Comparison of ENCODE assay signal across 14 cellular contexts in the genomic region with DNA sequence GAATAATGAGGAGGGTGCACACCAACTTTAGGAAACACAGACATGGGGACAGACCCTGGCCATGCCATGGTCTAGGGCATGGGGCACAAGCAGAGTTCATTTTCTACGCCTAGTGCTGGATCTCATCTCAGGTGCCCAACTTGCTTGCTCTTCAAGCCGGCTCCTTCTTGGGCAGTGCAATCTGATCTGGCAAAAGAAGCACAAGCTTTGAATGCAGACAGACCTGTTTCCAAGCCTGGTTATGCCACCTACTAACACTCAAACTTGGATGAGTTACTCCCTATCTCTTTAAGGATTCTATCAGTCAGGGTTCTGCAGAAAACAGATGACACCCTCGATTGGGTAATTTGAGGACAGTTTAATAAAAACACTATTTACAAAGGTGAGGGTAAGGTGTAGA. TPM values are rescaled to one million over a fixed set of nuclear protein-coding genes. Genes with fewer than 3 reads are reported as not detected.
DNase-seq lines count a peak whose midpoint lies in the region; FAIRE-seq and TF ChIP-seq lines count a peak whose summit lies in the region.
"Had no signal": no experiment of that assay in that cellular context is flagged by ENCODE, and none has a peak within 500 bp of the region (broad histone marks: within the 10 kb centered on the region; RNA-seq: fewer than 3 reads in every experiment).

No MANE protein-coding gene starts in this region.

- H2BK20ac ChIP-seq in H1 (ENCODE audit: low read length) = no peak overlapping the region

- no peak for TF ChIP-seq POLR2A in H1 (IDR thresholded peaks at IDR 0.05; ENCODE audit: control extremely low read depth in 1 of 2, low read depth in 2 of 2, low read length in 2 of 2)
- no peak for TF ChIP-seq POLR2A in suprapubic skin (IDR thresholded peaks at IDR 0.05)

- DNase-seq in NCI-H345 (lab: John Stamatoyannopoulos, UW) (peak; percentile 36), NCI-H345 treated with DMSO at 0.1 percent for 48 hours (lab: John Stamatoyannopoulos, UW; ENCODE audit: unreplicated experiment) (no peak), DMS79 treated with DMSO at 0.1 percent for 48 hours (lab: John Stamatoyannopoulos, UW) (peak; percentile 75), H1 (ENCODE audit: low read depth in 1 of 2, low spot score in 2 of 2) (no peak), suprapubic skin (ENCODE audit: low spot score in 2 of 2) (no peak), cardiac septum (ENCODE audit: low spot score) (no peak), hypothalamus (lab: John Stamatoyannopoulos, UW) (no peak)
- DNase-seq: GOT3, Karpas-422, NCI-H524 treated with DMSO at 0.1 percent for 48 hours, NCI-H82 had no signal

- no peak overlapping the region for H2BK15ac ChIP-seq in H1 (ENCODE audit: low read length)

- TF ChIP-seq CTCF in H1 (IDR thresholded peaks at IDR 0.05; ENCODE audit: control extremely low read depth in 1 of 3, insufficient read depth in 1 of 3, low read depth in 1 of 3, low read length in 3 of 3) (no peak), suprapubic skin (IDR thresholded peaks at IDR 0.05) (no peak)

- no peak overlapping the region for H2BK5ac ChIP-seq in H1 (ENCODE audit: low read depth, low read length)

- no peak overlapping the region for H4K8ac ChIP-seq in H1 (ENCODE audit: extremely low read depth, insufficient read depth, low read length)

- POLR2A ChIA-PET in H1 (lab: Charles Lee; ENCODE audit: partially characterized antibody) = interaction anchor here (0.6 to 0.9 kb wide), 2 partner anchors 22 to 167 kb away, joined by 3 to 4 read pairs; no protein-coding TSS in a partner anchor

- H3K36me3 ChIP-seq in H1 (ENCODE audit: control insufficient read depth in 2 of 4, insufficient read depth in 4 of 4, low read length in 3 of 4) (no peaks in the 10 kb centered on the region), suprapubic skin (no peaks in the 10 kb centered on the region)

- H3K4ac ChIP-seq in H1 (replicated peaks; ENCODE audit: insufficient read length, low read depth, low read length) = no peak overlapping the region

- H3K79me1 ChIP-seq in H1 (ENCODE audit: low read depth, low read length) = no peaks in the 10 kb centered on the region

- intact Hi-C loops in cardiac septum (cut with DNase I) = no loop called here

- H3K18ac ChIP-seq in H1 (ENCODE audit: extremely low read depth, low read length) = peak overlapping the region; percentile 32; the same call in 1 of the 2 replicates

- H3K4me2 ChIP-seq in H1 (ENCODE audit: insufficient read depth in 1 of 2, low read depth in 2 of 2, low read length in 2 of 2) = no peak overlapping the region

- H3K9me3 ChIP-seq in H1 (ENCODE audit: insufficient read depth in 2 of 2, low read depth in 1 of 2, low read length in 1 of 2) (no peaks in the 10 kb centered on the region), suprapubic skin (no peaks in the 10 kb centered on the region)

- H2BK12ac ChIP-seq in H1 (ENCODE audit: low read depth, low read length) = no peak overlapping the region

- H3K14ac ChIP-seq in H1 (ENCODE audit: insufficient read length) = no peak overlapping the region

- no peak overlapping the region for H2BK120ac ChIP-seq in H1 (replicated peaks; ENCODE audit: low read depth, low read length)

- H3K9ac ChIP-seq in H1 (replicated peaks in 1 of 4; ENCODE audit: extremely low read depth in 1 of 4, low read depth in 3 of 4, low read length in 3 of 4) = no peak overlapping the region

- no peak overlapping the region for H3K56ac ChIP-seq in H1 (replicated peaks; ENCODE audit: insufficient read length, low read depth, low read length)

- H3K23ac ChIP-seq in H1 (ENCODE audit: insufficient read length) = no peak overlapping the region

- no peaks in the 10 kb centered on the region for H3K23me2 ChIP-seq in H1 (ENCODE audit: low read depth, low read length)

- no peak for FAIRE-seq in H1 (lab: Jason Lieb, UNC)
- FAIRE-seq: A204.1, GM12891, RCC 7860 had no signal

- no peaks in the 10 kb centered on the region for H3K79me2 ChIP-seq in H1 (ENCODE audit: control insufficient read depth in 1 of 2, insufficient read depth in 2 of 2, low read length in 2 of 2)

- no peaks in the 10 kb centered on the region for H4K20me1 ChIP-seq in H1 (replicated peaks in 1 of 2; ENCODE audit: control insufficient read depth in 1 of 2, insufficient read depth in 2 of 2, low read length in 2 of 2)

- H3K27ac ChIP-seq in H1 (ENCODE audit: low read depth, low read length) (no peak overlapping the region), suprapubic skin (peak overlapping the region; percentile 51)

- H3K27me3 ChIP-seq in H1 (replicated peaks in 1 of 4; ENCODE audit: control insufficient read depth in 3 of 4, extremely low read depth in 1 of 4, insufficient read depth in 3 of 4, low read length in 3 of 4) = no peaks in the 10 kb centered on the region
- H3K27me3 ChIP-seq in suprapubic skin = no peaks in the 10 kb centered on the region

- no peak for TF ChIP-seq RAD21 in H1 (IDR thresholded peaks at IDR 0.05 in 1 of 2, conservative IDR thresholded peaks at IDR 0.05 in 1 of 2; ENCODE audit: low read depth in 2 of 2, low read length in 2 of 2)

- H3K4me1 ChIP-seq in H1 (replicated peaks in 1 of 4; ENCODE audit: control insufficient read depth in 3 of 4, insufficient read depth in 4 of 4, low read length in 3 of 4) (peaks cover 0 to 6% (median 4%) of the 10 kb centered on the region in 4 experiments; a peak in 5 of 7 replicates), suprapubic skin (peaks cover 16% of the 10 kb centered on the region)

- H2AK5ac ChIP-seq in H1 (ENCODE audit: low read depth, low read length) = no peak overlapping the region

- CTCF ChIA-PET in H1 (lab: Charles Lee; ENCODE audit: partially characterized antibody) = interaction anchor here (0.5 to 1.8 kb wide), 5 partner anchors 9 to 1759 kb away, joined by 3 to 11 read pairs (median 4); no protein-coding TSS in a partner anchor

- no peak overlapping the region for H2AFZ ChIP-seq in H1 (ENCODE audit: low read length)

- H4K5ac ChIP-seq in H1 (ENCODE audit: insufficient read length, low read depth, low read length) = no peak overlapping the region

- no peak overlapping the region for H3K4me3 ChIP-seq in H1 (ENCODE audit: extremely low read depth in 1 of 4, insufficient read depth in 2 of 4, low read depth in 3 of 4, low read length in 4 of 4)
- H3K4me3 ChIP-seq in suprapubic skin = no peak overlapping the region

- WGBS in H1 (ENCODE audit: extremely low coverage in 1 of 2, insufficient coverage in 1 of 2, insufficient read length in 1 of 2, insufficient replicate concordance in 2 of 2, low coverage in 1 of 2, low lambda C conversion rate in 2 of 2, missing lambda C conversion rate in 1 of 2), 2 experiments = 89% methylated on average over 3 of the region's 3 CpGs; no CpG with 5 or more reads in 1 of the 2 experiments
- 44% methylated on average over 3 of the region's 3 CpGs for WGBS in suprapubic skin

- TF ChIP-seq EP300 in H1 (IDR thresholded peaks at IDR 0.05; ENCODE audit: borderline replicate concordance in 1 of 2, low read depth in 2 of 2, low read length in 2 of 2) = no peak
- TF ChIP-seq EP300 in suprapubic skin (IDR thresholded peaks at IDR 0.05) = no peak

- no peak overlapping the region for H4K91ac ChIP-seq in H1 (replicated peaks; ENCODE audit: insufficient read length, low read length)

TF ChIP-seq in H1, 55 proteins besides CTCF, POLR2A, EP300 and RAD21:
- no peak for TF ChIP-seq GTF2F1 (IDR thresholded peaks at IDR 0.05; ENCODE audit: borderline replicate concordance, low read depth, low read length)
- TF ChIP-seq TCF12 (IDR thresholded peaks at IDR 0.05; ENCODE audit: low read depth, low read length) = no peak
- no peak for TF ChIP-seq CEBPB (IDR thresholded peaks at IDR 0.05; ENCODE audit: low read depth, low read length)
- TF ChIP-seq CBX8 (IDR thresholded peaks at IDR 0.05; ENCODE audit: borderline replicate concordance, low read depth, low read length) = no peak

RNA-seq across cellular contexts. Expression of a gene that starts 34.9 kb away (rescaled TPM):
- total RNA-seq in H1 (2021; fragmentation: NEBNext Ultra II Directional; extraction: Animal tissue kit (Norgen Biotek cat#: 25700)) = 48.1 and 49.2 TPM in 2 replicates
- polyA plus RNA-seq in H1 (2011; rRNA removed) = 7.3 and 12.8 TPM in 2 replicates
- 15.4 TPM for polyA plus RNA-seq in H1 (2011; cell fraction: cytosol; rRNA removed)
- polyA plus RNA-seq in H1 (2011; cell fraction: nucleus; rRNA removed) = 5.3 TPM
- 27.1 to 47.8 TPM (median 29.1 TPM) in 4 replicates for polyA plus RNA-seq in H1 (2012, experiment 1 of 2)
- polyA plus RNA-seq in H1 (2012, experiment 2 of 2) = 2.7 TPM
- 27.7 TPM for polyA plus RNA-seq in H1 (2013, experiment 1 of 2)
- polyA plus RNA-seq in H1 (2013, experiment 2 of 2) = 26.4 TPM
- 35.4 and 38.7 TPM in 2 replicates for polyA minus RNA-seq in H1 (2011; rRNA and poly(A)+ RNA removed)
- 30.6 TPM for polyA minus RNA-seq in H1 (2011; cell fraction: cytosol; rRNA and poly(A)+ RNA removed)
- 53.5 TPM for polyA minus RNA-seq in H1 (2011; cell fraction: nucleus; rRNA and poly(A)+ RNA removed)
- total RNA-seq in suprapubic skin (10 to 100 TPM; 35.4 to 52.0 (median 43.6) TPM), cardiac septum (24.0 TPM)

Comparison
In these comparisons a context has a peak if more than half of its experiments do, and no peak if none do; other contexts are left out.
1. DNase-seq: peak in NCI-H345 (single experiment) and DMS79 treated with DMSO at 0.1 percent for 48 hours (single experiment); none in NCI-H345 treated with DMSO at 0.1 percent for 48 hours (single experiment), H1 (0 of 2), suprapubic skin (0 of 2), cardiac septum (single experiment) and hypothalamus (0 of 51).